In the genomic region with DNA sequence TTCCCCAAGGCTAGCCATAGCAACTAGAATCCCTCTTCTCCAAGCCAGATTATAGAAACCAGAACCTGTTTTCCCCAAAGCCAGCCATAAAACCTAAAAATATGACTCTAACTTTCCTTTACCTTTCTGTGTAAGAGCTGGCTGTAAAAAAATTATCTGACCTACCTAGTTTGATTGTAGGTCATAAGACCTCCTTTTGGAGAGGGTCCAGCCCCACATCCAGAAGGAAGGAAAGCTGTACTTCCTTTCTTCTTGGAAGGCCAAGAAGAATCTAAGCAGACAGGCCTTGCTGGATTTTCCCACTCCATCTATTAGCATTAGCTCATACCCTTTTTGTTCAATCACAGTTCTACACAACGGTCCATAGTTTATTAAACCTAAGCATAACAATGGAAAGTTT, we compare ENCODE assay signal across 36 cellular contexts.
"Had no signal": no experiment of that assay in that cellular context is flagged by ENCODE, and none has a peak within 500 bp of the region (broad histone marks: within the 10 kb centered on the region; RNA-seq: fewer than 3 reads in every experiment).

No MANE protein-coding gene starts in this region.

- ATAC-seq: activated CD8-positive, alpha-beta T cell treated with anti-CD3 and anti-CD28 coated beads for 36 hours; activated naive CD4-positive, alpha-beta T cell treated with anti-CD3 and anti-CD28 coated beads, Interleukin-2, amount 50 U/mL, for 72 hours; activated T-cell treated with anti-CD3 and anti-CD28 coated beads, Interleukin-2, amount 50 U/mL, for 4 hours; activated T-cell treated with anti-CD3 and anti-CD28 coated beads, Interleukin-2, amount 50 U/mL, for 72 hours; activated T-helper 17 cell treated with anti-CD3 and anti-CD28 coated beads, Interleukin-2, amount 50 U/mL, for 72 hours had no signal

- H3K27me3 ChIP-seq: adrenal gland, cardiac muscle cell had no signal

- H3K27ac Mint-ChIP-seq: activated B cell treated with CpG ODN at 0.5 μM for 24 hours; activated CD4-positive, alpha-beta memory T cell treated with anti-CD3 and anti-CD28 coated beads for 36 hours; activated CD4-positive, alpha-beta T cell treated with anti-CD3 and anti-CD28 coated beads, Interleukin-2, amount 10 ng/mL, durations not matched to agents 24 days and 14 days; activated CD8-positive, alpha-beta T cell treated with anti-CD3 and anti-CD28 coated beads for 36 hours; activated naive CD4-positive, alpha-beta T cell treated with anti-CD3 and anti-CD28 coated beads for 36 hours; activated naive CD4-positive, alpha-beta T cell treated with anti-CD3 and anti-CD28 coated beads, Interleukin-2, amount 50 U/mL, for 72 hours; activated naive CD8-positive, alpha-beta T cell treated with anti-CD3 and anti-CD28 coated beads for 36 hours; activated T-cell treated with anti-CD3 and anti-CD28 coated beads, Interleukin-2, amount 50 U/mL, for 72 hours; activated T-helper 1 cell treated with anti-CD3 and anti-CD28 coated beads, Interleukin-12 subunit alpha, Interleukin-12 subunit beta, Interleukin-2, Interleukin-4 antibody, amounts not matched to agents 30 ng/mL and 10 ng/mL and 1 ng/mL, durations not matched to agents 14 hours and 24 hours and 36 hours; activated T-helper 17 cell treated with anti-CD3 and anti-CD28 coated beads, Interleukin-2, amount 50 U/mL, for 72 hours; T-helper 1 cell treated with Interleukin-12 subunit alpha and Interleukin-12 subunit beta and Interleukin-4 antibody, amounts not matched to agents 30 μg/mL and 1 μg/mL, for 36 hours; T-helper 2 cell treated with Interferon-gamma antibody and Interleukin-4, amounts not matched to agents 5 μg/mL and 100 μg/mL, for 36 hours had no signal

- H3K27me3 Mint-ChIP-seq: activated B cell treated with CpG ODN at 0.5 μM for 24 hours; activated CD4-positive, alpha-beta memory T cell treated with anti-CD3 and anti-CD28 coated beads for 36 hours; activated CD4-positive, alpha-beta T cell treated with anti-CD3 and anti-CD28 coated beads, Interleukin-2, amount 10 ng/mL, durations not matched to agents 24 days and 14 days; activated CD8-positive, alpha-beta T cell treated with anti-CD3 and anti-CD28 coated beads for 36 hours; activated naive CD8-positive, alpha-beta T cell treated with anti-CD3 and anti-CD28 coated beads for 36 hours; activated T-helper 17 cell treated with anti-CD3 and anti-CD28 coated beads, Interleukin-2, amount 50 U/mL, for 72 hours; central memory CD8-positive, alpha-beta T cell had no signal

- DNase-seq: activated B cell treated with CpG ODN at 0.5 μM for 24 hours; activated CD4-positive, alpha-beta memory T cell treated with anti-CD3 and anti-CD28 coated beads for 36 hours; activated CD4-positive, alpha-beta T cell treated with anti-CD3 and anti-CD28 coated beads for 4 hours; activated CD4-positive, alpha-beta T cell treated with anti-CD3 and anti-CD28 coated beads, Interleukin-2, amount 10 ng/mL, durations not matched to agents 24 days and 14 days; activated CD4-positive, alpha-beta T cell treated with anti-CD3 and anti-CD28 coated beads, Interleukin-2, amount 50 U/mL, for 1 hour; activated CD4-positive, alpha-beta T cell treated with anti-CD3 and anti-CD28 coated beads, Interleukin-2, amount 50 U/mL, for 4 hours; activated CD4-positive, CD25-positive, alpha-beta regulatory T cell treated with anti-CD3 and anti-CD28 coated beads, Interleukin-2, amount 50 U/mL, for 72 hours; activated CD8-positive, alpha-beta memory T cell treated with anti-CD3 and anti-CD28 coated beads, Interleukin-2, amount 50 U/mL, for 4 hours; activated CD8-positive, alpha-beta T cell treated with anti-CD3 and anti-CD28 coated beads for 36 hours; activated effector memory CD4-positive, alpha-beta T cell treated with anti-CD3 and anti-CD28 coated beads, Interleukin-2, amount 50 U/mL, for 16 hours; activated gamma-delta T cell treated with Interleukin-2 at 50 U/mL for 16 hours; activated naive CD4-positive, alpha-beta T cell; activated naive CD4-positive, alpha-beta T cell treated with anti-CD3 and anti-CD28 coated beads for 36 hours; activated naive CD4-positive, alpha-beta T cell treated with anti-CD3 and anti-CD28 coated beads, Interleukin-2, amount 50 U/mL, for 16 hours; activated naive CD8-positive, alpha-beta T cell treated with anti-CD3 and anti-CD28 coated beads for 36 hours; activated T-cell treated with anti-CD3 and anti-CD28 coated beads for 4 hours; activated T-cell treated with anti-CD3 and anti-CD28 coated beads, Interleukin-2, amount 50 U/mL, for 1 hour; activated T-cell treated with anti-CD3 and anti-CD28 coated beads, Interleukin-2, amount 50 U/mL, for 4 hours; activated T-cell treated with anti-CD3 and anti-CD28 coated beads, Interleukin-2, amount 50 U/mL, for 72 hours; adrenal gland; amniotic stem cell; aorta; caudate nucleus; cerebellar nuclear complex; SW 1271; T-helper 1 cell; T-helper 9 cell had no signal

- H3K4me3 ChIP-seq: adrenal gland, cardiac muscle cell had no signal

- H3K27ac ChIP-seq: adrenal gland, cardiac muscle cell, VCaP had no signal

- H3K4me1 Mint-ChIP-seq: activated B cell treated with CpG ODN at 0.5 μM for 24 hours; activated CD4-positive, alpha-beta T cell treated with anti-CD3 and anti-CD28 coated beads, Interleukin-2, amount 10 ng/mL, durations not matched to agents 24 days and 14 days; activated naive CD8-positive, alpha-beta T cell treated with anti-CD3 and anti-CD28 coated beads for 36 hours; activated T-helper 17 cell treated with anti-CD3 and anti-CD28 coated beads, Interleukin-2, amount 50 U/mL, for 72 hours; central memory CD8-positive, alpha-beta T cell had no signal

- H3K4me1 ChIP-seq: adrenal gland had no signal

- H3K36me3 Mint-ChIP-seq: activated CD4-positive, alpha-beta memory T cell treated with anti-CD3 and anti-CD28 coated beads for 36 hours; activated naive CD4-positive, alpha-beta T cell treated with anti-CD3 and anti-CD28 coated beads, Interleukin-2, amount 50 U/mL, for 72 hours; activated naive CD8-positive, alpha-beta T cell treated with anti-CD3 and anti-CD28 coated beads for 36 hours; brain had no signal

- H3K4me3 Mint-ChIP-seq: activated B cell treated with CpG ODN at 0.5 μM for 24 hours; activated CD4-positive, alpha-beta memory T cell treated with anti-CD3 and anti-CD28 coated beads for 36 hours; activated CD4-positive, alpha-beta T cell treated with anti-CD3 and anti-CD28 coated beads, Interleukin-2, amount 10 ng/mL, durations not matched to agents 24 days and 14 days; activated CD8-positive, alpha-beta T cell treated with anti-CD3 and anti-CD28 coated beads for 36 hours; activated naive CD4-positive, alpha-beta T cell treated with anti-CD3 and anti-CD28 coated beads for 36 hours; activated naive CD8-positive, alpha-beta T cell treated with anti-CD3 and anti-CD28 coated beads for 36 hours; activated T-cell treated with anti-CD3 and anti-CD28 coated beads, Interleukin-2, amount 50 U/mL, for 4 hours; activated T-cell treated with anti-CD3 and anti-CD28 coated beads, Interleukin-2, amount 50 U/mL, for 72 hours; activated T-helper 1 cell treated with anti-CD3 and anti-CD28 coated beads, Interleukin-12 subunit alpha, Interleukin-12 subunit beta, Interleukin-2, Interleukin-4 antibody, amounts not matched to agents 30 ng/mL and 10 ng/mL and 1 ng/mL, durations not matched to agents 14 hours and 24 hours and 36 hours; activated T-helper 17 cell treated with anti-CD3 and anti-CD28 coated beads, Interleukin-2, amount 50 U/mL, for 72 hours; brain; central memory CD8-positive, alpha-beta T cell; T-helper 1 cell treated with Interleukin-12 subunit alpha and Interleukin-12 subunit beta and Interleukin-4 antibody, amounts not matched to agents 30 μg/mL and 1 μg/mL, for 36 hours; T-helper 2 cell treated with Interferon-gamma antibody and Interleukin-4, amounts not matched to agents 5 μg/mL and 100 μg/mL, for 36 hours had no signal

- H3K9me3 ChIP-seq: adrenal gland had no signal

- H3K36me3 ChIP-seq: adrenal gland, cardiac muscle cell had no signal
